In the genomic region with DNA sequence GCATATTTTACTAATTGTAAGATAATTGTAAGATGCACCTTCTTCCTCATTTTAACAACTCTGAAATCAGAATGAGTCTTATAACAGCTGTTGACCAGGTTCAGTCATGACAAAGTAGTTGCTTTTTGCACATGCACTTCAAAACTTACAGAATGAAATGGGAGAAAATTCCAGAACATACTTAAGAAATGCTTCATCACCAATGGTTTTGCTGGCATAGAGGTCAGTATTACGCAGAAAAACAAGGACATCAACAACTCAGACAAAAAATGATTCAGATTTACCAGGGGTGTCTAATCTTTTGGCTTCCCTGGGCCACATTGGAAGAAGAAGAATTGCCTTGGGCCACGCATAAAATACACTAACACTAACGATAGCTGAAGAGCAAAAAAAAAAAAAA, we compare ENCODE assay signal across 18 cellular contexts. TPM values are rescaled to one million over a fixed set of nuclear protein-coding genes. Genes with fewer than 3 reads are reported as not detected.
DNase-seq lines count a peak whose midpoint lies in the region; ATAC-seq, FAIRE-seq and TF ChIP-seq lines count a peak whose summit lies in the region.
"Had no signal": no experiment of that assay in that cellular context is flagged by ENCODE, and none has a peak within 500 bp of the region (broad histone marks: within the 10 kb centered on the region; RNA-seq: fewer than 3 reads in every experiment).

No MANE protein-coding gene starts in this region.

- H3K27me3 ChIP-seq in astrocyte (ENCODE audit: insufficient read depth, low read length), result no peaks in the 10 kb centered on the region
- no peaks in the 10 kb centered on the region for H3K27me3 ChIP-seq in H7 (ENCODE audit: control insufficient read depth, insufficient read depth, low read length)

- H3K27ac Mint-ChIP-seq in astrocyte (ENCODE audit: unreplicated experiment), result no peak overlapping the region
- H3K27ac Mint-ChIP-seq: B cell; CD4-positive, alpha-beta T cell had no signal

- no peaks in the 10 kb centered on the region for H3K27me3 Mint-ChIP-seq in astrocyte (ENCODE audit: low read depth, unreplicated experiment)
- H3K27me3 Mint-ChIP-seq: CD4-positive, alpha-beta T cell had no signal

- CTCF ChIA-PET in AG04449 (lab: Yijun Ruan, JAX), result interaction anchor here (1.2 to 2.0 kb wide), 2 partner anchors 97 to 419 kb away, joined by 3 to 5 read pairs; no protein-coding TSS in a partner anchor

- H3K9ac ChIP-seq in astrocyte (ENCODE audit: low read length), result no peak overlapping the region

- H3K9me3 Mint-ChIP-seq in astrocyte (ENCODE audit: unreplicated experiment), result no peaks in the 10 kb centered on the region
- H3K9me3 Mint-ChIP-seq: CD4-positive, alpha-beta T cell had no signal

- H2AFZ ChIP-seq in astrocyte (ENCODE audit: low read depth, low read length), result no peak overlapping the region

- no peak overlapping the region for H3K4me2 ChIP-seq in astrocyte (ENCODE audit: low read length)

- no peak overlapping the region for H3K4me3 ChIP-seq in AG04449 (ENCODE audit: low read depth, low read length)
- no peak overlapping the region for H3K4me3 ChIP-seq in astrocyte (ENCODE audit: insufficient read depth, low read depth, low read length)
- no peak overlapping the region for H3K4me3 ChIP-seq in H7 (ENCODE audit: insufficient read depth, low read depth, low read length)

- H3K36me3 Mint-ChIP-seq in astrocyte (ENCODE audit: low read depth, unreplicated experiment), result no peaks in the 10 kb centered on the region

- TF ChIP-seq POLR2A in H54 (IDR thresholded peaks at IDR 0.05; ENCODE audit: low read depth, low read length), result no peak

- no peaks in the 10 kb centered on the region for H3K79me2 ChIP-seq in astrocyte (ENCODE audit: insufficient read depth, low read length)

- POLR2A ChIA-PET in AG04449 (lab: Yijun Ruan, JAX), result no interaction called here

- peaks cover 2% of the 10 kb centered on the region for H3K4me1 Mint-ChIP-seq in astrocyte (ENCODE audit: low read depth, unreplicated experiment)
- H3K4me1 Mint-ChIP-seq: B cell had no signal

- H3K4me1 ChIP-seq in astrocyte (ENCODE audit: insufficient read depth, low read length), result no peaks in the 10 kb centered on the region

- H3K9me3 ChIP-seq in astrocyte (ENCODE audit: insufficient read depth, low read depth, low read length), result no peaks in the 10 kb centered on the region

- no peak for TF ChIP-seq CTCF in AG04449 (IDR thresholded peaks at IDR 0.05; ENCODE audit: insufficient read depth, low read length, missing control alignments)
- no peak for TF ChIP-seq CTCF in astrocyte (IDR thresholded peaks at IDR 0.05; ENCODE audit: insufficient read depth, low read depth, low read length)

- no peaks in the 10 kb centered on the region for H3K36me3 ChIP-seq in astrocyte (ENCODE audit: insufficient read depth, low read length)
- no peaks in the 10 kb centered on the region for H3K36me3 ChIP-seq in H7 (replicated peaks; ENCODE audit: control insufficient read depth, insufficient read depth, low read length)

- FAIRE-seq in H54 (lab: Jason Lieb, UNC), result peak; percentile 11
- FAIRE-seq in astrocyte (lab: Jason Lieb, UNC), result no peak
- FAIRE-seq: GM12891, H1 had no signal

- H3K27ac ChIP-seq in astrocyte (ENCODE audit: low read depth, low read length), result no peak overlapping the region
- H3K27ac ChIP-seq: 22Rv1 had no signal

- no peak for ATAC-seq in GM19463 (IDR thresholded peaks at IDR 0.05; ENCODE audit: unreplicated experiment)
- ATAC-seq: HCT116 had no signal

- DNase-seq in AG04449 (ENCODE audit: low read depth, low spot score), result peak; percentile 4
- DNase-seq in H54 (ENCODE audit: insufficient read length, low spot score), result no peak
- peak; percentile 17 for DNase-seq in astrocyte (ENCODE audit: low read depth)
- DNase-seq in myocyte (ENCODE audit: low read depth), result peak; percentile 21
- DNase-seq in H7, result no peak
- DNase-seq in cortex of kidney (lab: John Stamatoyannopoulos, UW), result no peak
- no peak for DNase-seq in NCI-H128 (lab: John Stamatoyannopoulos, UW; ENCODE audit: unreplicated experiment)
- DNase-seq: C1 segment of cervical spinal cord; CD4-positive, alpha-beta T cell; DMS79; EL; KBM-7 had no signal

- no peak overlapping the region for H3K4me3 Mint-ChIP-seq in astrocyte (ENCODE audit: unreplicated experiment)
- H3K4me3 Mint-ChIP-seq: B cell; CD4-positive, alpha-beta T cell had no signal

- no peaks in the 10 kb centered on the region for H4K20me1 ChIP-seq in astrocyte (ENCODE audit: insufficient read depth, low read length)

RNA-seq across cellular contexts. Expression of a gene that starts 13.3 kb away (rescaled TPM):
- total RNA-seq in astrocyte (0.11 TPM in 1 of 2 replicates, not detected in the other), myocyte (0.88 and 2.2 TPM in 2 replicates)
- polyA plus RNA-seq in myocyte (2012), result 0.35 TPM
- total RNA-seq in H7 (2014; rRNA removed; shearing (Covaris generic)), result 0.17 and 0.22 TPM in 2 replicates

RNA-seq across cellular contexts. Expression of a gene that starts 44.3 kb away (rescaled TPM):
- total RNA-seq in astrocyte, result 14.7 and 16.4 TPM in 2 replicates
- 84.2 and 88.2 TPM in 2 replicates for total RNA-seq in myocyte
- polyA plus RNA-seq in myocyte (2012), result 9.1 TPM
- 51.4 and 53.9 TPM in 2 replicates for total RNA-seq in H7 (2014; rRNA removed; shearing (Covaris generic))

Comparison
In these comparisons a context has a peak if more than half of its experiments do, and no peak if none do; other contexts are left out.
1. DNase-seq: peak in AG04449 (single experiment), astrocyte (single experiment) and myocyte (single experiment); none in H54 (single experiment), H7 (single experiment), cortex of kidney (single experiment) and NCI-H128 (single experiment).